Comparison of ENCODE assay signal across 11 cellular contexts in the genomic region with DNA sequence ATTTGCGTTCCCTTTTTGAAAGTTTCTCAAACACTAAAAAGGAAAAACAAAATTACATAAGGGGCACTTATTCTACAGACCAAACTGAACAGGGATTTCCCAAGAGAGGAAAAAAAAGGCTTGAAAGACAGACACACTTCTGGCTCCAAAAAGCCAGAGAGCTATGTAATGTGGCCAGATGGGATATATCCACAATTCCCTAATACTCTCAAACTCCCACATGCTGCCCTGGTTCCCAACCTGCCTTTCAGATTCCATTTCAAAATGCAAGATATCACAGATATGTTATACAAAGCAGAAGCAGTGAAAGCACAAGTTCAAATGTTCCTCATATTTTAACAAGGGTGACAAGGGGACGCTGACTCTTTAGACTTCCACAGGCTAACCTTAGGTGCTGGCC. TPM values are rescaled to one million over a fixed set of nuclear protein-coding genes. Genes with fewer than 3 reads are reported as not detected.
DNase-seq lines count a peak whose midpoint lies in the region; ATAC-seq and TF ChIP-seq lines count a peak whose summit lies in the region.
"Had no signal": no experiment of that assay in that cellular context is flagged by ENCODE, and none has a peak within 500 bp of the region (broad histone marks: within the 10 kb centered on the region; RNA-seq: fewer than 3 reads in every experiment).

No MANE protein-coding gene starts in this region.

- peaks cover 83% of the 10 kb centered on the region for H3K27me3 Mint-ChIP-seq in activated T-cell treated with anti-CD3 and anti-CD28 coated beads, Interleukin-2, amount 50 U/mL, for 72 hours (ENCODE audit: low read depth)
- peaks cover 46 to 52% of the 10 kb centered on the region in 2 donors for H3K27me3 Mint-ChIP-seq in effector memory CD8-positive, alpha-beta T cell
- H3K27me3 Mint-ChIP-seq in natural killer cell (ENCODE audit: low read depth in 2 of 2) (no peaks in the 10 kb centered on the region), type B pancreatic cell (peaks cover 48% of the 10 kb centered on the region), GM23338 (ENCODE audit: insufficient read depth, low read depth, poor library complexity) (peaks cover 33% of the 10 kb centered on the region)

- DNase-seq in activated T-cell treated with anti-CD3 and anti-CD28 coated beads, Interleukin-2, amount 50 U/mL, for 72 hours = no peak
- no peak for DNase-seq in activated T-cell treated with anti-CD3 and anti-CD28 coated beads for 4 hours
- DNase-seq in effector memory CD8-positive, alpha-beta T cell = no peak
- no peak for DNase-seq in natural killer cell
- DNase-seq in type B pancreatic cell (ENCODE audit: extremely low spot score, unreplicated experiment) = no peak
- DNase-seq in GM23338 (ENCODE audit: low spot score) = no peak
- no peak for DNase-seq in GDM1 (lab: John Stamatoyannopoulos, UW)
- DNase-seq in UCSD-AML1 (lab: John Stamatoyannopoulos, UW; ENCODE audit: unreplicated experiment) = no peak
- DNase-seq: activated CD4-positive, CD25-positive, alpha-beta regulatory T cell; activated CD8-positive, alpha-beta memory T cell treated with anti-CD3 and anti-CD28 coated beads, Interleukin-2, amount 50 U/mL, for 4 hours had no signal

- peaks cover 16% of the 10 kb centered on the region for H3K4me1 ChIP-seq in GM23338 (ENCODE audit: insufficient read depth)

- no peak for ATAC-seq in activated T-cell treated with anti-CD3 and anti-CD28 coated beads, Interleukin-2, amount 50 U/mL, for 72 hours (replicated peaks in 1 of 2)
- no peak for ATAC-seq in effector memory CD8-positive, alpha-beta T cell (replicated peaks)
- ATAC-seq in natural killer cell (no peak), GM23338 (no peak)

- no peaks in the 10 kb centered on the region for H3K9me3 Mint-ChIP-seq in activated T-cell treated with anti-CD3 and anti-CD28 coated beads, Interleukin-2, amount 50 U/mL, for 72 hours
- no peaks in the 10 kb centered on the region for H3K9me3 Mint-ChIP-seq in effector memory CD8-positive, alpha-beta T cell
- H3K9me3 Mint-ChIP-seq in natural killer cell (no peaks in the 10 kb centered on the region), type B pancreatic cell (no peaks in the 10 kb centered on the region), GM23338 (no peaks in the 10 kb centered on the region)

- no peak overlapping the region for H3K4me2 ChIP-seq in GM23338

- TF ChIP-seq CTCF in natural killer cell (IDR thresholded peaks at IDR 0.05) = no peak
- no peak for TF ChIP-seq CTCF in type B pancreatic cell (conservative IDR thresholded peaks at IDR 0.05)
- no peak for TF ChIP-seq CTCF in GM23338 (conservative IDR thresholded peaks at IDR 0.05; ENCODE audit: low read depth in 2 of 2)

- H3K4me3 ChIP-seq in GM23338 = no peak overlapping the region
- H3K4me3 ChIP-seq: SK-N-MC had no signal

- H3K27me3 ChIP-seq in GM23338 (ENCODE audit: insufficient read depth) = peaks cover 37% of the 10 kb centered on the region

- no peak overlapping the region for H3K27ac Mint-ChIP-seq in activated T-cell treated with anti-CD3 and anti-CD28 coated beads, Interleukin-2, amount 50 U/mL, for 72 hours
- no peak overlapping the region for H3K27ac Mint-ChIP-seq in effector memory CD8-positive, alpha-beta T cell
- peak overlapping the region in 1 of 2 donors; percentile 74 for H3K27ac Mint-ChIP-seq in natural killer cell
- no peak overlapping the region for H3K27ac Mint-ChIP-seq in type B pancreatic cell
- no peak overlapping the region for H3K27ac Mint-ChIP-seq in GM23338

- no peak overlapping the region for H3K27ac ChIP-seq in GM23338 (ENCODE audit: low read depth)
- H3K27ac ChIP-seq: SK-N-MC had no signal

- H3K9me2 ChIP-seq in GM23338 (ENCODE audit: insufficient read depth) = no peaks in the 10 kb centered on the region

- H3K4me3 Mint-ChIP-seq in activated T-cell treated with anti-CD3 and anti-CD28 coated beads, Interleukin-2, amount 50 U/mL, for 72 hours = peak overlapping the region; percentile 79 to 81
- H3K4me3 Mint-ChIP-seq in effector memory CD8-positive, alpha-beta T cell = peak overlapping the region; percentile 82 to 89
- H3K4me3 Mint-ChIP-seq in natural killer cell (peak overlapping the region; percentile 92), type B pancreatic cell (peak overlapping the region; percentile 83), GM23338 (no peak overlapping the region)

- H3K36me3 ChIP-seq in GM23338 (ENCODE audit: insufficient read depth) = no peaks in the 10 kb centered on the region

- H3F3A ChIP-seq in GM23338 (replicated peaks; ENCODE audit: low read depth) = no peaks in the 10 kb centered on the region

- H3K36me3 Mint-ChIP-seq in activated T-cell treated with anti-CD3 and anti-CD28 coated beads, Interleukin-2, amount 50 U/mL, for 72 hours (ENCODE audit: insufficient read depth in 2 of 2) = peaks cover 0 to 2% of the 10 kb centered on the region in 2 donors
- H3K36me3 Mint-ChIP-seq in effector memory CD8-positive, alpha-beta T cell (ENCODE audit: insufficient read depth) = peaks cover 7% of the 10 kb centered on the region
- no peaks in the 10 kb centered on the region for H3K36me3 Mint-ChIP-seq in natural killer cell
- no peaks in the 10 kb centered on the region for H3K36me3 Mint-ChIP-seq in type B pancreatic cell
- H3K36me3 Mint-ChIP-seq in GM23338 (ENCODE audit: low read depth) = no peaks in the 10 kb centered on the region

- intact Hi-C loops in natural killer cell (cut with micrococcal nuclease) = no loop called here

- no peaks in the 10 kb centered on the region for H4K20me1 ChIP-seq in GM23338 (replicated peaks; ENCODE audit: insufficient read depth)

- H2AFZ ChIP-seq in GM23338 = no peak overlapping the region

- no peaks in the 10 kb centered on the region for H3K79me2 ChIP-seq in GM23338 (replicated peaks; ENCODE audit: insufficient read depth)

- H3K4me1 Mint-ChIP-seq in activated T-cell treated with anti-CD3 and anti-CD28 coated beads, Interleukin-2, amount 50 U/mL, for 72 hours (ENCODE audit: low read depth) = peaks cover 21% of the 10 kb centered on the region
- peaks cover 5 to 10% of the 10 kb centered on the region in 2 donors for H3K4me1 Mint-ChIP-seq in effector memory CD8-positive, alpha-beta T cell (ENCODE audit: low read depth in 2 of 2)
- H3K4me1 Mint-ChIP-seq in natural killer cell (peaks cover 27 to 31% of the 10 kb centered on the region in 2 donors), type B pancreatic cell (ENCODE audit: unreplicated experiment) (peaks cover 28% of the 10 kb centered on the region), GM23338 (peaks cover 20% of the 10 kb centered on the region)

TF ChIP-seq in GM23338, 12 proteins besides CTCF, POLR2A, EP300 and RAD21 (continues in another document):
- no peak for TF ChIP-seq ETS1 (IDR thresholded peaks at IDR 0.05)

RNA-seq across cellular contexts. Expression of gene FRMD4B, which starts 1.5 kb away (rescaled TPM):
- 10 to 100 TPM; 40.4 to 77.7 TPM for total RNA-seq in activated T-cell treated with anti-CD3 and anti-CD28 coated beads, Interleukin-2, amount 50 U/mL, for 72 hours
- 10 to 100 TPM in 1 of 3 donors, 1 to 10 TPM in 2; 8.5 to 19.8 (median 9.4) TPM for total RNA-seq in natural killer cell
- 37.4 and 38.7 TPM in 2 replicates for total RNA-seq in type B pancreatic cell (ENCODE audit: low replicate concordance)
- 6.4 and 8.6 TPM in 2 replicates for total RNA-seq in GM23338 (2014; rRNA removed; shearing (Covaris generic))
- 12.8 TPM in 2 replicates for polyA plus RNA-seq in GM23338 (2016; fragmentation: Nextera tagmentation; extraction: Ambion mirVana)
